ENCODE assay signal across 15 cellular contexts in the genomic region with DNA sequence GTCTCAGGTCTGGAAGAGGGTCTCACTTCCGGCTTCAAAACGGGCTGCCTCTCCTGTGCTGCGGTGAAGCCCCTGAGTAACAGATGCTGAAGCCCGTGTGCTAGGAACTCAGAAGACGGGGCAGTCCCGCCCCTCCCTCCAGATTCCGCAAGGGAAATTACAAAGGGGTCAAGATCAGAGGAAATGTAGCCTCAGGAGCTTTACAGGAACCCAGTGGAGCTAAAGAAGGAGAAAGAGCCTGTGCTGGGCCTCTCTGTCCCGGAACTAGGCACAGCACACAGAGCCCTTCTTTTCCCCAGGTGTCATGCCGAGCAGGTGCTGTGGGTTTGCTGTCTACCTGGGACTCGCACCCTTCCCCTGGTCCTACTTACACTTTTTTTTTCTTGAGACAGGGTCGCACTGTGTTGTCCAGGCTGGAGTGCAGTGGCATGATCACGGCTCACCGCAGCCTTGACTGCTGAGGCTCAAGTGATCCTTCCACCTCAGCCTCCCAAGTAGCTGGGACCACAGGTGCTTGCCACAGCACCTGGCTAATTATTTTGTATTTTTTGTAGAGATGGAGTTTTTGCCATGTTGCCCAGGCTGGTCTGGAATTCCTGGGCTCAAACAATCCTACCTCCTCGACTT.
DNase-seq lines count a peak whose midpoint lies in the region; ATAC-seq, FAIRE-seq and TF ChIP-seq lines count a peak whose summit lies in the region.
"Had no signal": no experiment of that assay in that cellular context is flagged by ENCODE, and none has a peak within 500 bp of the region (broad histone marks: within the 10 kb centered on the region; RNA-seq: fewer than 3 reads in every experiment).

No MANE protein-coding gene starts in this region.

- H2AK5ac ChIP-seq in neuronal stem cell (ENCODE audit: low read depth, low read length): no peak overlapping the region

- CTCF ChIA-PET in Caco-2 (lab: Charles Lee): no interaction called here

- H4K91ac ChIP-seq in neuronal stem cell (ENCODE audit: low read depth, low read length, poor library complexity): no peak overlapping the region

- no peak overlapping the region for H3K4me3 ChIP-seq in Caco-2 (ENCODE audit: low read depth, low read length)
- H3K4me3 ChIP-seq in astrocyte (ENCODE audit: insufficient read depth, low read depth, low read length): no peak overlapping the region
- no peak overlapping the region for H3K4me3 ChIP-seq in neuronal stem cell (ENCODE audit: low read length in 2 of 2)
- H3K4me3 ChIP-seq in right atrium auricular region: no peak overlapping the region
- H3K4me3 ChIP-seq: SK-N-MC had no signal

- peak overlapping the region; percentile 79 for H3K14ac ChIP-seq in neuronal stem cell (ENCODE audit: low read length)

- no peak overlapping the region for H3K4ac ChIP-seq in neuronal stem cell (ENCODE audit: low read length)

- no peak overlapping the region for H3K18ac ChIP-seq in neuronal stem cell (ENCODE audit: low read length)

- H2BK5ac ChIP-seq in neuronal stem cell (ENCODE audit: low read length): peak overlapping the region; percentile 48

- no CpG with 5 or more reads among the region's 14 CpGs for WGBS in neuronal stem cell (ENCODE audit: extremely low coverage in 2 of 2, insufficient read length in 2 of 2, insufficient replicate concordance in 1 of 2), 2 donors

- no peaks in the 10 kb centered on the region for H3K4me1 ChIP-seq in Caco-2
- no peaks in the 10 kb centered on the region for H3K4me1 ChIP-seq in astrocyte (ENCODE audit: insufficient read depth, low read length)
- peaks cover 0 to 2% of the 10 kb centered on the region in 2 donors for H3K4me1 ChIP-seq in neuronal stem cell (ENCODE audit: control insufficient read depth in 2 of 2, insufficient read depth in 1 of 2, low read depth in 1 of 2, low read length in 2 of 2)
- no peaks in the 10 kb centered on the region for H3K4me1 ChIP-seq in right atrium auricular region

- no peaks in the 10 kb centered on the region for H3K27me3 ChIP-seq in Caco-2 (replicated peaks; ENCODE audit: control insufficient read depth, insufficient read depth, low read length)
- no peaks in the 10 kb centered on the region for H3K27me3 ChIP-seq in astrocyte (ENCODE audit: insufficient read depth, low read length)
- peaks cover 0 to 2% (median 0%) of the 10 kb centered on the region in 3 experiments for H3K27me3 ChIP-seq in neuronal stem cell (ENCODE audit: control insufficient read depth in 3 of 3, insufficient read depth in 3 of 3, low read depth in 1 of 3, low read length in 3 of 3)
- H3K27me3 ChIP-seq in right atrium auricular region: no peaks in the 10 kb centered on the region

- ATAC-seq in HG03460 (IDR thresholded peaks at IDR 0.05; ENCODE audit: unreplicated experiment) (no peak), GM21447 (IDR thresholded peaks at IDR 0.05; ENCODE audit: unreplicated experiment) (no peak)

- H3K27ac Mint-ChIP-seq in Caco-2 (ENCODE audit: unreplicated experiment) (peak overlapping the region; percentile 56), IgD-negative memory B cell (peak overlapping the region in 2 of 3 donors; percentile 88 to 94), astrocyte (ENCODE audit: unreplicated experiment) (no peak overlapping the region)

- no peaks in the 10 kb centered on the region for H3K79me2 ChIP-seq in astrocyte (ENCODE audit: insufficient read depth, low read length)

- H3K4me1 Mint-ChIP-seq in Caco-2 (ENCODE audit: low read depth, unreplicated experiment) (peaks cover 27% of the 10 kb centered on the region), IgD-negative memory B cell (peaks cover 23 to 33% (median 27%) of the 10 kb centered on the region in 3 donors), astrocyte (ENCODE audit: low read depth, unreplicated experiment) (peaks cover 4% of the 10 kb centered on the region)

- no peak overlapping the region for H2BK12ac ChIP-seq in neuronal stem cell (ENCODE audit: low read length)

- no peak overlapping the region for H3K4me2 ChIP-seq in astrocyte (ENCODE audit: low read length)
- no peak overlapping the region for H3K4me2 ChIP-seq in neuronal stem cell (ENCODE audit: insufficient read depth, low read length, poor library complexity, severe bottlenecking)

- H3K36me3 ChIP-seq in Caco-2 (ENCODE audit: control insufficient read depth, insufficient read depth, low read length) (no peaks in the 10 kb centered on the region), astrocyte (ENCODE audit: insufficient read depth, low read length) (no peaks in the 10 kb centered on the region), neuronal stem cell (replicated peaks in 1 of 2; ENCODE audit: control insufficient read depth in 2 of 2, insufficient read depth in 2 of 2, low read length in 2 of 2) (peaks cover 0 to 2% of the 10 kb centered on the region in 2 donors), right atrium auricular region (no peaks in the 10 kb centered on the region)

- no TSS peak for BruUV-seq in Caco-2 (replicated peaks; lab: Mats Ljungman, UMichigan)

- POLR2A ChIA-PET in Caco-2 (lab: Charles Lee): interaction anchor here (0.7 kb wide), 1 partner anchor 49 kb away, joined by 4 read pairs; no protein-coding TSS in a partner anchor

- no peak for TF ChIP-seq CTCF in Caco-2 (IDR thresholded peaks at IDR 0.05; ENCODE audit: insufficient read depth in 1 of 2, low read depth in 1 of 2, low read length in 1 of 2, severe bottlenecking in 1 of 2, unreplicated experiment in 1 of 2)
- no peak for TF ChIP-seq CTCF in astrocyte (IDR thresholded peaks at IDR 0.05; ENCODE audit: insufficient read depth, low read depth, low read length)
- TF ChIP-seq CTCF in right atrium auricular region (IDR thresholded peaks at IDR 0.05): no peak

- no peaks in the 10 kb centered on the region for H4K20me1 ChIP-seq in astrocyte (ENCODE audit: insufficient read depth, low read length)

- H4K8ac ChIP-seq in neuronal stem cell (ENCODE audit: low read depth, low read length): no peak overlapping the region

- H3K36me3 Mint-ChIP-seq in Caco-2 (ENCODE audit: insufficient read depth, unreplicated experiment): no peaks in the 10 kb centered on the region
- no peaks in the 10 kb centered on the region for H3K36me3 Mint-ChIP-seq in IgD-negative memory B cell
- H3K36me3 Mint-ChIP-seq in astrocyte (ENCODE audit: low read depth, unreplicated experiment): peaks cover 2% of the 10 kb centered on the region

- no peak overlapping the region for H3K23ac ChIP-seq in neuronal stem cell (ENCODE audit: low read depth, low read length, poor library complexity)

- H3K9me3 ChIP-seq in Caco-2: no peaks in the 10 kb centered on the region
- H3K9me3 ChIP-seq in astrocyte (ENCODE audit: insufficient read depth, low read depth, low read length): no peaks in the 10 kb centered on the region
- H3K9me3 ChIP-seq in neuronal stem cell (replicated peaks in 1 of 2; ENCODE audit: control insufficient read depth in 2 of 2, insufficient read depth in 1 of 2, low read depth in 1 of 2, low read length in 2 of 2): no peaks in the 10 kb centered on the region
- H3K9me3 ChIP-seq in right atrium auricular region: no peaks in the 10 kb centered on the region

- H3K4me3 Mint-ChIP-seq in Caco-2 (ENCODE audit: unreplicated experiment) (no peak overlapping the region), IgD-negative memory B cell (peak overlapping the region in 1 of 4 donors; percentile 6), astrocyte (ENCODE audit: unreplicated experiment) (no peak overlapping the region)
- H3K4me3 Mint-ChIP-seq: CD4-positive, alpha-beta T cell; H9 had no signal

- H2AFZ ChIP-seq in astrocyte (ENCODE audit: low read depth, low read length) (peak overlapping the region; percentile 18), neuronal stem cell (ENCODE audit: low read length) (peak overlapping the region; percentile 35)

- H2BK15ac ChIP-seq in neuronal stem cell (ENCODE audit: low read length): no peak overlapping the region

- H3K9ac ChIP-seq in astrocyte (ENCODE audit: low read length): no peak overlapping the region
- no peak overlapping the region for H3K9ac ChIP-seq in neuronal stem cell (ENCODE audit: low read depth, low read length, poor library complexity)

- H3K9me3 Mint-ChIP-seq in Caco-2 (ENCODE audit: unreplicated experiment) (peaks cover 6% of the 10 kb centered on the region), IgD-negative memory B cell (peaks cover 0 to 1% (median 0%) of the 10 kb centered on the region in 3 donors), astrocyte (ENCODE audit: unreplicated experiment) (peaks cover 2% of the 10 kb centered on the region)
- H3K9me3 Mint-ChIP-seq: CD4-positive, alpha-beta T cell had no signal

- no peak overlapping the region for H2BK120ac ChIP-seq in neuronal stem cell (ENCODE audit: low read depth, low read length)

- intact Hi-C loops in Caco-2 (cut with micrococcal nuclease; ENCODE audit: unreplicated experiment): no loop called here

- H3K27ac ChIP-seq in astrocyte (ENCODE audit: low read depth, low read length) (no peak overlapping the region), neuronal stem cell (replicated peaks; ENCODE audit: low read length) (no peak overlapping the region), right atrium auricular region (no peak overlapping the region)
- H3K27ac ChIP-seq: SK-N-MC had no signal

- FAIRE-seq in astrocyte (lab: Jason Lieb, UNC): no peak

- no peak for DNase-seq in Caco-2
- no peak for DNase-seq in astrocyte (ENCODE audit: low read depth)
- DNase-seq in neuronal stem cell (ENCODE audit: low spot score): no peak
- no peak for DNase-seq in right atrium auricular region (ENCODE audit: low spot score)
- DNase-seq: AML-193; CD4-positive, alpha-beta T cell; H9; NCI-H1105; NCI-H1694; NCI-H2081 treated with DMSO at 0.1 percent for 48 hours; SHP77 had no signal

- no peaks in the 10 kb centered on the region for H3K79me1 ChIP-seq in neuronal stem cell (ENCODE audit: low read depth, low read length)

- H3K27me3 Mint-ChIP-seq in Caco-2 (ENCODE audit: insufficient read depth, unreplicated experiment) (no peaks in the 10 kb centered on the region), IgD-negative memory B cell (no peaks in the 10 kb centered on the region), astrocyte (ENCODE audit: low read depth, unreplicated experiment) (peaks cover 17% of the 10 kb centered on the region)
- H3K27me3 Mint-ChIP-seq: CD4-positive, alpha-beta T cell had no signal
